32 cellular contexts compared by ENCODE assay signal in the genomic region with DNA sequence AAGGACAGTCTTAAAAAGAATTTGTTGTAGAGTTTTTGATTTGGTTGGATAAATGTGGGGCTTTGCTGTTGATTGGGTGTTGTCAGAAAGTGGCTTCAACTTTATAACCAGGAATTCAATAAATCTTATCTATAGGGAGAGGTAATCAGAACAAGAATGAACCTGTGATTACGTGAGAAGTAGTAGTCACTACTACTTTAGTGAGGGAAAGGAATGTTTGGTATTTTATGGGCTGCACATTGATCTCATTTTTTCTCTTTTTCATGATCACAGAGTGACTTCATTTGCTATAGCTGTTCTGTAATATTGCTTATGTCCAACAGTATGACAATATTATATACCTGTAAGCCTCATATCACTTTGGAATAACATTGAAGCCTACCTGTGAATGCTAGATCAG.
"Had no signal": no experiment of that assay in that cellular context is flagged by ENCODE, and none has a peak within 500 bp of the region (broad histone marks: within the 10 kb centered on the region; RNA-seq: fewer than 3 reads in every experiment).

No MANE protein-coding gene starts in this region.

- H3K36me3 ChIP-seq: brain microvascular endothelial cell, esophagus muscularis mucosa, gastroesophageal sphincter, WERI-Rb-1 had no signal

- H3K4me1 Mint-ChIP-seq: activated B cell treated with CpG ODN at 0.5 μM for 24 hours; activated T-helper 17 cell treated with anti-CD3 and anti-CD28 coated beads, Interleukin-2, amount 50 U/mL, for 72 hours; T-helper 17 cell had no signal

- DNase-seq: activated B cell treated with CpG ODN at 0.5 μM for 24 hours; activated CD4-positive, alpha-beta T cell treated with anti-CD3 and anti-CD28 coated beads for 48 hours; activated CD4-positive, alpha-beta T cell treated with anti-CD3 and anti-CD28 coated beads, Interleukin-2, amount 50 U/mL, for 1 hour; activated CD4-positive, alpha-beta T cell treated with anti-CD3 and anti-CD28 coated beads, Interleukin-2, amount 50 U/mL, for 48 hours; activated CD8-positive, alpha-beta memory T cell treated with anti-CD3 and anti-CD28 coated beads for 24 hours; activated CD8-positive, alpha-beta T cell treated with anti-CD3 and anti-CD28 coated beads for 36 hours; activated effector memory CD4-positive, alpha-beta T cell treated with Interleukin-2 at 50 U/mL for 16 hours; activated gamma-delta T cell treated with Interleukin-2 at 50 U/mL for 16 hours; activated naive CD4-positive, alpha-beta T cell treated with anti-CD3 and anti-CD28 coated beads, Interleukin-2, amount 50 U/mL, for 16 hours; activated naive CD4-positive, alpha-beta T cell treated with Interleukin-2 at 50 U/mL for 16 hours; activated T-cell treated with anti-CD3 and anti-CD28 coated beads, Interleukin-2, amount 50 U/mL, for 4 hours; amniotic stem cell; anterior cingulate cortex; brain microvascular endothelial cell; caudate nucleus; effector CD8-positive, alpha-beta T cell; erythroblast; foreskin melanocyte; T-helper 1 cell; T-helper 17 cell; T1000; WERI-Rb-1 had no signal

- H3K9me3 ChIP-seq: esophagus muscularis mucosa, gastroesophageal sphincter had no signal

- H3K4me3 ChIP-seq: esophagus muscularis mucosa, gastroesophageal sphincter had no signal

- H3K36me3 Mint-ChIP-seq: activated naive CD8-positive, alpha-beta T cell had no signal

- FAIRE-seq: astrocyte, colon, endometrium, endothelial cell of umbilical vein had no signal

- H3K4me1 ChIP-seq: esophagus muscularis mucosa, gastroesophageal sphincter had no signal

- H3K27me3 ChIP-seq: brain microvascular endothelial cell, esophagus muscularis mucosa, gastroesophageal sphincter had no signal

- ATAC-seq: activated CD4-positive, CD25-positive, alpha-beta regulatory T cell treated with anti-CD3 and anti-CD28 coated beads, Interleukin-2, amount 50 U/mL, for 24 hours; activated CD8-positive, alpha-beta T cell treated with anti-CD3 and anti-CD28 coated beads for 36 hours; activated T-cell treated with anti-CD3 and anti-CD28 coated beads, Interleukin-2, amount 50 U/mL, for 4 hours; activated T-helper 17 cell treated with anti-CD3 and anti-CD28 coated beads, Interleukin-2, amount 50 U/mL, for 72 hours; gastroesophageal sphincter; T-helper 17 cell had no signal

- H3K27ac Mint-ChIP-seq: activated B cell treated with CpG ODN at 0.5 μM for 24 hours; activated CD8-positive, alpha-beta T cell treated with anti-CD3 and anti-CD28 coated beads for 36 hours; activated naive CD8-positive, alpha-beta T cell; activated T-helper 17 cell treated with anti-CD3 and anti-CD28 coated beads, Interleukin-2, amount 50 U/mL, for 72 hours; T-helper 17 cell; T-helper 2 cell treated with Interferon-gamma antibody and Interleukin-4, amounts not matched to agents 5 μg/mL and 100 μg/mL, for 36 hours had no signal

- H3K27ac ChIP-seq: brain microvascular endothelial cell, esophagus muscularis mucosa, gastroesophageal sphincter, WERI-Rb-1 had no signal

- H3K27me3 Mint-ChIP-seq: activated B cell treated with CpG ODN at 0.5 μM for 24 hours; activated CD8-positive, alpha-beta T cell treated with anti-CD3 and anti-CD28 coated beads for 36 hours; activated naive CD8-positive, alpha-beta T cell; activated T-helper 17 cell treated with anti-CD3 and anti-CD28 coated beads, Interleukin-2, amount 50 U/mL, for 72 hours; T-helper 17 cell had no signal

- H3K4me3 Mint-ChIP-seq: activated B cell treated with CpG ODN at 0.5 μM for 24 hours; activated CD8-positive, alpha-beta T cell treated with anti-CD3 and anti-CD28 coated beads for 36 hours; activated naive CD8-positive, alpha-beta T cell; activated T-cell treated with anti-CD3 and anti-CD28 coated beads, Interleukin-2, amount 50 U/mL, for 4 hours; activated T-helper 17 cell treated with anti-CD3 and anti-CD28 coated beads, Interleukin-2, amount 50 U/mL, for 72 hours; T-helper 17 cell; T-helper 2 cell treated with Interferon-gamma antibody and Interleukin-4, amounts not matched to agents 5 μg/mL and 100 μg/mL, for 36 hours had no signal
